Comparison of ENCODE assay signal across 25 cellular contexts in the genomic region with DNA sequence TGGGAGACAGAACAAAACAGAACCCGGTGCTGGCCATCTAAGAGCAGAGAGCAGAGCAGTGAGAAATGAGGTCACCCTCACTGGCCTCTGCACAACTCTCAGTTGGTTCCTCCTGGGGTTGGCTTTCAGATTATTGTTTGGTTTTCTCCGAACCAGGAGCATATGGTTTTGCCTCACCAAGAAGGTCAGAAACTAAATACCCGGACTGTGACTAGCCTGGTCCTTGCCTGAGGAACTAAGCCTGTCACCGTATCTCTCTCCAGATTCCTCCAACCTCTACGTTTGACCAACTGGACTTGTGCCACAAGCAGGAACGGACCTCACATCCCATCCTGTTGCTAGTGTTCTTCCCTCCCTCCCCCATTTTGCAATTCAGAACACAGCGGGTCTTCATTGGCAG.
DNase-seq lines count a peak whose midpoint lies in the region; ATAC-seq, FAIRE-seq and TF ChIP-seq lines count a peak whose summit lies in the region.
"Had no signal": no experiment of that assay in that cellular context is flagged by ENCODE, and none has a peak within 500 bp of the region (broad histone marks: within the 10 kb centered on the region; RNA-seq: fewer than 3 reads in every experiment).

No MANE protein-coding gene starts in this region.

- H3K4me2 ChIP-seq in H1 (ENCODE audit: insufficient read depth in 1 of 2, low read depth in 2 of 2, low read length in 2 of 2) = no peak overlapping the region
- H3K4me2 ChIP-seq: BLaER1 had no signal

- peak; percentile 7 for FAIRE-seq in bronchial epithelial cell (lab: Jason Lieb, UNC)
- FAIRE-seq in H1 (lab: Jason Lieb, UNC) = no peak
- FAIRE-seq: A204.1, G401.6, GM12878, GM19239 had no signal

- no peaks in the 10 kb centered on the region for H3K79me1 ChIP-seq in H1 (ENCODE audit: low read depth, low read length)

- ATAC-seq in activated T-cell treated with anti-CD3 and anti-CD28 coated beads, Interleukin-2, amount 50 U/mL, for 72 hours (replicated peaks in 1 of 2) = no peak
- ATAC-seq in stimulated activated memory B cell treated with anti-CD40 and anti-IgM and Interleukin-4, amounts not matched to agents 10 μg/mL and 1 μg/mL and 100 μg/mL, for 72 hours = no peak
- no peak for ATAC-seq in upper lobe of right lung
- ATAC-seq: CD8-positive, alpha-beta T cell; GM12878; HCT116 had no signal

- CTCF ChIA-PET in H1 (lab: Charles Lee; ENCODE audit: partially characterized antibody) = interaction anchor here (0.5 to 0.6 kb wide), 2 partner anchors 262 to 939 kb away, joined by 3 to 4 read pairs; no protein-coding TSS in a partner anchor

- WGBS in H1 (ENCODE audit: extremely low coverage in 1 of 2, insufficient coverage in 1 of 2, insufficient read length in 1 of 2, insufficient replicate concordance in 2 of 2, low coverage in 1 of 2, low lambda C conversion rate in 2 of 2, missing lambda C conversion rate in 1 of 2), 2 experiments = 90% methylated on average over 7 of the region's 7 CpGs; no CpG with 5 or more reads in 1 of the 2 experiments

- no peak overlapping the region for H4K8ac ChIP-seq in H1 (ENCODE audit: extremely low read depth, insufficient read depth, low read length)

- no peak overlapping the region for H3K27ac ChIP-seq in H1 (ENCODE audit: low read depth, low read length)
- no peak overlapping the region for H3K27ac ChIP-seq in upper lobe of right lung
- H3K27ac ChIP-seq: 22Rv1, BLaER1, C4-2B, GM23248 had no signal

- TF ChIP-seq CTCF in bronchial epithelial cell (IDR thresholded peaks at IDR 0.05; ENCODE audit: insufficient read depth, low read length, severe bottlenecking) (no peak), H1 (IDR thresholded peaks at IDR 0.05; ENCODE audit: control extremely low read depth in 1 of 3, insufficient read depth in 1 of 3, low read depth in 1 of 3, low read length in 3 of 3) (no peak), upper lobe of right lung (IDR thresholded peaks at IDR 0.05) (no peak)

- H3K14ac ChIP-seq in H1 (ENCODE audit: insufficient read length) = no peak overlapping the region

- peaks cover 18% of the 10 kb centered on the region for H3K27me3 Mint-ChIP-seq in activated T-cell treated with anti-CD3 and anti-CD28 coated beads, Interleukin-2, amount 50 U/mL, for 72 hours (ENCODE audit: low read depth)
- H3K27me3 Mint-ChIP-seq in stimulated activated memory B cell treated with anti-CD40 and anti-IgM and Interleukin-4, amounts not matched to agents 10 μg/mL and 1 μg/mL and 100 μg/mL, for 72 hours = no peaks in the 10 kb centered on the region

- POLR2A ChIA-PET in H1 (lab: Charles Lee; ENCODE audit: partially characterized antibody) = no interaction called here

- no peak for DNase-seq in activated T-cell treated with anti-CD3 and anti-CD28 coated beads, Interleukin-2, amount 50 U/mL, for 72 hours
- DNase-seq in activated T-cell treated with anti-CD3 and anti-CD28 coated beads, Interleukin-2, amount 50 U/mL, for 48 hours = no peak
- DNase-seq in bronchial epithelial cell (ENCODE audit: low read depth) (no peak), H1 (ENCODE audit: low read depth in 1 of 2, low spot score in 2 of 2) (no peak), upper lobe of right lung (no peak), GM03348 (ENCODE audit: low spot score) (no peak), COLO668 (lab: John Stamatoyannopoulos, UW; ENCODE audit: unreplicated experiment) (no peak)
- DNase-seq: Calu3; CD4-positive, CD25-positive, alpha-beta regulatory T cell; CD8-positive, alpha-beta T cell; COR-L47; DMS53; DMS79 treated with DMSO at 0.1 percent for 48 hours; GM23248; H9 had no signal

- intact Hi-C loops in upper lobe of right lung (cut with DNase I) = no loop called here

- no peak overlapping the region for H2BK5ac ChIP-seq in H1 (ENCODE audit: low read depth, low read length)

- no peak overlapping the region for H4K5ac ChIP-seq in H1 (ENCODE audit: insufficient read length, low read depth, low read length)

- H2BK12ac ChIP-seq in H1 (ENCODE audit: low read depth, low read length) = peak overlapping the region; percentile 13; the same call in 1 of the 2 replicates

- no peak overlapping the region for H4K91ac ChIP-seq in H1 (replicated peaks; ENCODE audit: insufficient read length, low read length)

- peaks cover 3 to 5% of the 10 kb centered on the region in 2 donors for H3K36me3 Mint-ChIP-seq in activated T-cell treated with anti-CD3 and anti-CD28 coated beads, Interleukin-2, amount 50 U/mL, for 72 hours (ENCODE audit: insufficient read depth in 2 of 2)
- no peaks in the 10 kb centered on the region for H3K36me3 Mint-ChIP-seq in stimulated activated memory B cell treated with anti-CD40 and anti-IgM and Interleukin-4, amounts not matched to agents 10 μg/mL and 1 μg/mL and 100 μg/mL, for 72 hours
- H3K36me3 Mint-ChIP-seq: CD4-positive, CD25-positive, alpha-beta regulatory T cell; CD8-positive, alpha-beta T cell had no signal

- H3K56ac ChIP-seq in H1 (replicated peaks; ENCODE audit: insufficient read length, low read depth, low read length) = no peak overlapping the region

- no peak for TF ChIP-seq RAD21 in H1 (IDR thresholded peaks at IDR 0.05 in 1 of 2, conservative IDR thresholded peaks at IDR 0.05 in 1 of 2; ENCODE audit: low read depth in 2 of 2, low read length in 2 of 2)

- H3K9me3 Mint-ChIP-seq in activated T-cell treated with anti-CD3 and anti-CD28 coated beads, Interleukin-2, amount 50 U/mL, for 72 hours = peaks cover 2% of the 10 kb centered on the region in 2 donors
- peaks cover 3% of the 10 kb centered on the region for H3K9me3 Mint-ChIP-seq in stimulated activated memory B cell treated with anti-CD40 and anti-IgM and Interleukin-4, amounts not matched to agents 10 μg/mL and 1 μg/mL and 100 μg/mL, for 72 hours
- H3K9me3 Mint-ChIP-seq: CD4-positive, CD25-positive, alpha-beta regulatory T cell; CD8-positive, alpha-beta T cell had no signal

- H3K18ac ChIP-seq in H1 (ENCODE audit: extremely low read depth, low read length) = no peak overlapping the region

- H3K4me1 ChIP-seq in H1 (replicated peaks in 1 of 4; ENCODE audit: control insufficient read depth in 3 of 4, insufficient read depth in 4 of 4, low read length in 3 of 4) = peaks cover 0 to 8% (median 5%) of the 10 kb centered on the region in 4 experiments; a peak in 4 of 7 replicates
- H3K4me1 ChIP-seq in upper lobe of right lung = no peaks in the 10 kb centered on the region

- no peak overlapping the region for H2AK5ac ChIP-seq in H1 (ENCODE audit: low read depth, low read length)

- no peak overlapping the region for H3K23ac ChIP-seq in H1 (ENCODE audit: insufficient read length)

- no peak overlapping the region for H3K4me3 Mint-ChIP-seq in activated T-cell treated with anti-CD3 and anti-CD28 coated beads, Interleukin-2, amount 50 U/mL, for 72 hours
- H3K4me3 Mint-ChIP-seq in stimulated activated memory B cell treated with anti-CD40 and anti-IgM and Interleukin-4, amounts not matched to agents 10 μg/mL and 1 μg/mL and 100 μg/mL, for 72 hours = no peak overlapping the region
- H3K4me3 Mint-ChIP-seq: B cell; CD4-positive, CD25-positive, alpha-beta regulatory T cell; CD8-positive, alpha-beta T cell; H9 had no signal

- H3K27ac Mint-ChIP-seq in activated T-cell treated with anti-CD3 and anti-CD28 coated beads, Interleukin-2, amount 50 U/mL, for 72 hours = peak overlapping the region; percentile 68
- peak overlapping the region; percentile 49 for H3K27ac Mint-ChIP-seq in stimulated activated memory B cell treated with anti-CD40 and anti-IgM and Interleukin-4, amounts not matched to agents 10 μg/mL and 1 μg/mL and 100 μg/mL, for 72 hours
- H3K27ac Mint-ChIP-seq: B cell; CD4-positive, CD25-positive, alpha-beta regulatory T cell; CD8-positive, alpha-beta T cell; H9 had no signal

- H2AFZ ChIP-seq in H1 (ENCODE audit: low read length) = no peak overlapping the region
- H2AFZ ChIP-seq: GM23248 had no signal

- no peak overlapping the region for H3K9ac ChIP-seq in H1 (replicated peaks in 1 of 4; ENCODE audit: extremely low read depth in 1 of 4, low read depth in 3 of 4, low read length in 3 of 4)
- H3K9ac ChIP-seq: BLaER1, GM23248 had no signal

- no peak overlapping the region for H2BK120ac ChIP-seq in H1 (replicated peaks; ENCODE audit: low read depth, low read length)

- peaks cover 45% of the 10 kb centered on the region for H3K4me1 Mint-ChIP-seq in activated T-cell treated with anti-CD3 and anti-CD28 coated beads, Interleukin-2, amount 50 U/mL, for 72 hours (ENCODE audit: low read depth)
- H3K4me1 Mint-ChIP-seq in stimulated activated memory B cell treated with anti-CD40 and anti-IgM and Interleukin-4, amounts not matched to agents 10 μg/mL and 1 μg/mL and 100 μg/mL, for 72 hours = peaks cover 6% of the 10 kb centered on the region

- H2BK15ac ChIP-seq in H1 (ENCODE audit: low read length) = no peak overlapping the region

- H4K20me1 ChIP-seq in H1 (replicated peaks in 1 of 2; ENCODE audit: control insufficient read depth in 1 of 2, insufficient read depth in 2 of 2, low read length in 2 of 2) = no peaks in the 10 kb centered on the region
- H4K20me1 ChIP-seq: BLaER1 had no signal

- H3K27me3 ChIP-seq in bronchial epithelial cell (ENCODE audit: control insufficient read depth, insufficient read depth, low read length) = no peaks in the 10 kb centered on the region
- H3K27me3 ChIP-seq in H1 (replicated peaks in 1 of 4; ENCODE audit: control insufficient read depth in 3 of 4, extremely low read depth in 1 of 4, insufficient read depth in 3 of 4, low read length in 3 of 4) = no peaks in the 10 kb centered on the region; a peak in 1 of 7 replicates
- H3K27me3 ChIP-seq in upper lobe of right lung = no peaks in the 10 kb centered on the region
- H3K27me3 ChIP-seq: BLaER1 had no signal

- peaks cover 0 to 6% of the 10 kb centered on the region in 2 experiments; a peak in 2 of 4 replicates for H3K9me3 ChIP-seq in H1 (ENCODE audit: insufficient read depth in 2 of 2, low read depth in 1 of 2, low read length in 1 of 2)
- no peaks in the 10 kb centered on the region for H3K9me3 ChIP-seq in upper lobe of right lung

- TF ChIP-seq POLR2A in H1 (IDR thresholded peaks at IDR 0.05; ENCODE audit: control extremely low read depth in 1 of 2, low read depth in 2 of 2, low read length in 2 of 2) = no peak

- H3K4me3 ChIP-seq in bronchial epithelial cell (ENCODE audit: low read depth, low read length) (no peak overlapping the region), H1 (ENCODE audit: extremely low read depth in 1 of 4, insufficient read depth in 2 of 4, low read depth in 3 of 4, low read length in 4 of 4) (no peak overlapping the region), upper lobe of right lung (no peak overlapping the region)
- H3K4me3 ChIP-seq: BLaER1, GM12878, GM23248 had no signal

- no peak overlapping the region for H3K4ac ChIP-seq in H1 (replicated peaks; ENCODE audit: insufficient read length, low read depth, low read length)

- H3K36me3 ChIP-seq in bronchial epithelial cell (ENCODE audit: control insufficient read depth, insufficient read depth, low read length) (no peaks in the 10 kb centered on the region), H1 (ENCODE audit: control insufficient read depth in 2 of 4, insufficient read depth in 4 of 4, low read length in 3 of 4) (no peaks in the 10 kb centered on the region), upper lobe of right lung (no peaks in the 10 kb centered on the region)
- H3K36me3 ChIP-seq: BLaER1 had no signal

- no peaks in the 10 kb centered on the region for H3K79me2 ChIP-seq in H1 (ENCODE audit: control insufficient read depth in 1 of 2, insufficient read depth in 2 of 2, low read length in 2 of 2)

- peaks cover 2% of the 10 kb centered on the region; the same call in 1 of the 2 replicates for H3K23me2 ChIP-seq in H1 (ENCODE audit: low read depth, low read length)

- no peak for TF ChIP-seq EP300 in H1 (IDR thresholded peaks at IDR 0.05; ENCODE audit: borderline replicate concordance in 1 of 2, low read depth in 2 of 2, low read length in 2 of 2)

- H2BK20ac ChIP-seq in H1 (ENCODE audit: low read length) = no peak overlapping the region
